In the genomic region with DNA sequence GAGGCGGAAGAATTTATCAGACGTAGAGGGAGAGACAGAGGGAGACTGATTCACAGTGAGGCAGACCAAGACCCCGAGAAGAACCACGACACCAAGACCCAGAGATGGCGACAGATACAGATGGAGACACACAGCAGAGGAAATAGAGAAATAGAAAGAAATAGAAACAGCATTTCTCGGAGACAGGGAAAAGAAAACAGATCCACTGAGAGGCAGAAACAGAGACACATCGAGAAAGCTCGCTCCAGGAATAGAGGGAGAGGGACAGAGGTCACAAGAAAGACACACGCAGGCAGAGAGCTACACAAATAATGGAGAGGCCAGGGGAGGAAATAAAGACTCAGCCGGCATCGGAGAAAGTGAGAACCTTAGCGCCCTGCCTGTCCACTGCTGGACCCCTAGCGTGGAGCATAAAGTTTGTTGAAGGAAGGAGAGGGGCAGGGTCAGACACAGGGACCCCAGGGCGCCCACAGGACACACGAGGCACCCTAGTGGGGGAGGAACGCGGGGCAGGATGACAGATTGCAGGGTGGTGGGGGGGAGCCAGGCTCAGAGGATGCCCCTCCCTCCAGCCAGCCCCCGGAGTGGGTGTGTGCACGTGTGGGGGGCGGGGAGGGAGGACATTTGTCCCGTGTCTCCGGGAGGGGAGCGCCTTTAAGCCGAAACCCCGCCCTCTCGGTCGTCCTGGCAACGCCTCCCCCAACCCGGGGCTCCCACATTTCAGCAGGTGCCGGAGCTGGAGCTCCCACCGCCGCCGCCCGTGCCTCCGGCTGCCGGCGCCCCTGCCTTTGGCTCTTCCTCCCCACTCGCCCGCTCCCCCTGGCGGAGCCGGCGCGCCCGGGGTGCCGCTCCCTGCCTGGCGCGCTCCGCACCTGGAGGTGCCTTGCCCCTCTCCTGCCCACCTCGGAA, we compare ENCODE assay signal across 8 cellular contexts. TPM values are rescaled to one million over a fixed set of nuclear protein-coding genes. Genes with fewer than 3 reads are reported as not detected.
DNase-seq lines count a peak whose midpoint lies in the region; ATAC-seq and TF ChIP-seq lines count a peak whose summit lies in the region.

A gene (plus strand): TSS at position 716 of the 909 bp plus-strand sequence. CDS start 298 bp downstream, outside the sequence.

- ATAC-seq in GM18868 (IDR thresholded peaks at IDR 0.05; ENCODE audit: unreplicated experiment): no peak
- no peak for ATAC-seq in HG02610 (IDR thresholded peaks at IDR 0.05; ENCODE audit: unreplicated experiment)
- ATAC-seq in GM21390 (IDR thresholded peaks at IDR 0.05; ENCODE audit: unreplicated experiment): no peak

- H3K9me3 Mint-ChIP-seq in activated naive CD8-positive, alpha-beta T cell treated with anti-CD3 and anti-CD28 coated beads for 36 hours: no peaks in the 10 kb centered on the region

- H3K27ac ChIP-seq in GM23248 (no peak within 1 kb of the TSS), hepatocyte (no peak within 1 kb of the TSS)

- in situ Hi-C loops in GM23248 (cut with MboI): no loop called here

- H3K4me1 Mint-ChIP-seq in activated naive CD8-positive, alpha-beta T cell treated with anti-CD3 and anti-CD28 coated beads for 36 hours: peaks cover 24% of the 10 kb centered on the region

- DNase-seq in GM23248 (peak; percentile 45), RKO (ENCODE audit: low spot score) (peak; percentile 66), hepatocyte (ENCODE audit: low spot score) (peak; percentile 82)
- peak; percentile 70 for DNase-seq in activated naive CD8-positive, alpha-beta T cell treated with anti-CD3 and anti-CD28 coated beads for 36 hours

- no peak within 1 kb of the TSS for H3K4me3 Mint-ChIP-seq in activated naive CD8-positive, alpha-beta T cell treated with anti-CD3 and anti-CD28 coated beads for 36 hours

- H3K27me3 Mint-ChIP-seq in activated naive CD8-positive, alpha-beta T cell treated with anti-CD3 and anti-CD28 coated beads for 36 hours: peaks cover 29% of the 10 kb centered on the region

- no peaks in the 10 kb centered on the region for H3K9me2 ChIP-seq in GM23248 (ENCODE audit: insufficient read depth)
- H3K9me2 ChIP-seq in hepatocyte (replicated peaks; ENCODE audit: insufficient read depth): no peaks in the 10 kb centered on the region

- H3F3A ChIP-seq in GM23248 (ENCODE audit: insufficient read depth): peaks cover 14% of the 10 kb centered on the region

- H3K4me1 ChIP-seq in GM23248 (ENCODE audit: insufficient read depth) (peaks cover 8% of the 10 kb centered on the region; the same call in 1 of the 2 replicates), hepatocyte (ENCODE audit: insufficient read depth) (peaks cover 8% of the 10 kb centered on the region), skeletal muscle satellite cell (ENCODE audit: control insufficient read depth, insufficient read depth, low read length) (peaks cover 14% of the 10 kb centered on the region)

- H3K36me3 Mint-ChIP-seq in activated naive CD8-positive, alpha-beta T cell treated with anti-CD3 and anti-CD28 coated beads for 36 hours: peaks cover 4% of the 10 kb centered on the region

- peak; percentile 38 for TF ChIP-seq CTCF in hepatocyte (IDR thresholded peaks at IDR 0.05; ENCODE audit: poor library complexity)

- H3K9me3 ChIP-seq in GM23248 (ENCODE audit: low read depth) (no peaks in the 10 kb centered on the region), hepatocyte (ENCODE audit: low read depth) (no peaks in the 10 kb centered on the region), skeletal muscle satellite cell (replicated peaks; ENCODE audit: low read length) (no peaks in the 10 kb centered on the region)

- 3 to 4% methylated on average over 21 to 32 of the region's 49 CpGs for whole genome bisulfite sequencing in GM23248 (ENCODE audit: low coverage in 1 of 2, low lambda C conversion rate in 2 of 2, missing lambda C conversion rate in 2 of 2), 2 experiments
- WGBS in hepatocyte (ENCODE audit: low lambda C conversion rate, missing lambda C conversion rate): 3% methylated on average over 29 of the region's 49 CpGs

- H2AFZ ChIP-seq in GM23248 (peak within 1 kb of the TSS; percentile 70), hepatocyte (peak within 1 kb of the TSS; percentile 14)

- no peaks in the 10 kb centered on the region for H3K79me2 ChIP-seq in GM23248 (ENCODE audit: insufficient read depth)
- H3K79me2 ChIP-seq in hepatocyte: no peaks in the 10 kb centered on the region

- H3K27me3 ChIP-seq in GM23248 (replicated peaks; ENCODE audit: insufficient read depth) (peaks cover 51% of the 10 kb centered on the region), hepatocyte (peaks cover 29% of the 10 kb centered on the region), skeletal muscle satellite cell (ENCODE audit: control insufficient read depth, insufficient read depth, low read length) (peaks cover 58% of the 10 kb centered on the region)

- H3K9ac ChIP-seq in GM23248: peak within 1 kb of the TSS; percentile 19; the same call in 1 of the 2 replicates
- no peak within 1 kb of the TSS for H3K9ac ChIP-seq in skeletal muscle satellite cell (ENCODE audit: low read depth, low read length)

- H3K4me2 ChIP-seq in GM23248 (ENCODE audit: unreplicated experiment) (peak within 1 kb of the TSS; percentile 73), hepatocyte (peak within 1 kb of the TSS; percentile 86), skeletal muscle satellite cell (ENCODE audit: low read length) (peak within 1 kb of the TSS; percentile 59)

- no peaks in the 10 kb centered on the region for H3K36me3 ChIP-seq in GM23248 (ENCODE audit: low read depth)
- H3K36me3 ChIP-seq in hepatocyte (replicated peaks; ENCODE audit: insufficient read depth, low read depth): no peaks in the 10 kb centered on the region
- peaks cover 3% of the 10 kb centered on the region for H3K36me3 ChIP-seq in skeletal muscle satellite cell (ENCODE audit: insufficient read depth, low read length)

- no peak within 1 kb of the TSS for H3K27ac Mint-ChIP-seq in activated naive CD8-positive, alpha-beta T cell treated with anti-CD3 and anti-CD28 coated beads for 36 hours

- H3K4me3 ChIP-seq in GM23248: peak within 1 kb of the TSS; percentile 48
- peak within 1 kb of the TSS; percentile 0 for H3K4me3 ChIP-seq in hepatocyte
- peak within 1 kb of the TSS; percentile 40 for H3K4me3 ChIP-seq in skeletal muscle satellite cell (ENCODE audit: low read length)

- no peaks in the 10 kb centered on the region for H4K20me1 ChIP-seq in GM23248 (ENCODE audit: insufficient read depth)
- no peaks in the 10 kb centered on the region for H4K20me1 ChIP-seq in hepatocyte (ENCODE audit: insufficient read depth, poor library complexity, severe bottlenecking)

RNA-seq across cellular contexts. Expression of the gene that starts here (rescaled TPM):
- total RNA-seq in GM23248 (2014; rRNA removed; shearing (Covaris generic)): not detected in 2 replicates
- polyA plus RNA-seq in GM23248 (2016; fragmentation: Nextera tagmentation; extraction: Ambion mirVana) (not detected in 2 replicates), hepatocyte (0.18 and 0.68 TPM in 2 replicates)
- total RNA-seq in activated naive CD8-positive, alpha-beta T cell treated with anti-CD3 and anti-CD28 coated beads for 36 hours: under 1 TPM in 1 of 2 experiments, not detected in 1; 0.35 TPM
- not detected in 2 replicates for total RNA-seq in hepatocyte
- not detected in 2 replicates for total RNA-seq in skeletal muscle satellite cell (2012; rRNA removed)

Comparison
In these comparisons a context has a peak if more than half of its experiments do, and no peak if none do; other contexts are left out.
1. Peak in DNase-seq, H3K4me3 ChIP-seq, H3K9ac ChIP-seq and H3K4me2 ChIP-seq in GM23248; RNA of the gene not detected or under 1 TPM.
2. Peak in DNase-seq in activated naive CD8-positive, alpha-beta T cell treated with anti-CD3 and anti-CD28 coated beads for 36 hours; RNA of the gene not detected or under 1 TPM.
3. Peak in DNase-seq, H3K4me3 ChIP-seq and H3K4me2 ChIP-seq in hepatocyte; RNA of the gene not detected or under 1 TPM.